Comparison of ENCODE assay signal across 15 cellular contexts in genomic region chr20:48247961-48248360, GRCh38.
"Had no signal": no experiment of that assay in that cellular context is flagged by ENCODE, and none has a peak within 500 bp of the region (broad histone marks: within the 10 kb centered on the region; RNA-seq: fewer than 3 reads in every experiment).

No MANE protein-coding gene starts in this region.

- H3K4me2 ChIP-seq: hepatocyte, smooth muscle cell had no signal

- H3K9me3 ChIP-seq: neutrophil, thyroid gland, upper lobe of left lung, uterus had no signal

- H3K4me1 ChIP-seq: foreskin keratinocyte, upper lobe of left lung, uterus had no signal

- DNase-seq: effector CD4-positive, alpha-beta T cell; endodermal cell; erythroblast; foreskin keratinocyte; midbrain; naive B cell; stimulated activated CD4-positive, alpha-beta T cell treated with anti-CD3 and anti-CD28 coated beads, Interleukin-2, amount 100 ng/mL, for 48 hours; stimulated activated naive CD4-positive, alpha-beta T cell treated with Interleukin-2 at 50 U/mL for 16 hours; thyroid gland; upper lobe of left lung; uterus had no signal

- H3K27ac ChIP-seq: coronary artery, foreskin keratinocyte, hepatocyte, neutrophil, thyroid gland, upper lobe of left lung, uterus had no signal

- H3K79me2 ChIP-seq: hepatocyte had no signal

- H3K4me3 ChIP-seq: coronary artery, hepatocyte, smooth muscle cell, thyroid gland, upper lobe of left lung, uterus had no signal

- H3K36me3 ChIP-seq: neutrophil, thyroid gland, upper lobe of left lung, uterus had no signal

- H3K27me3 ChIP-seq: hepatocyte, thyroid gland, upper lobe of left lung, uterus had no signal
